ENCODE assay signal across 8 cellular contexts in the genomic region with DNA sequence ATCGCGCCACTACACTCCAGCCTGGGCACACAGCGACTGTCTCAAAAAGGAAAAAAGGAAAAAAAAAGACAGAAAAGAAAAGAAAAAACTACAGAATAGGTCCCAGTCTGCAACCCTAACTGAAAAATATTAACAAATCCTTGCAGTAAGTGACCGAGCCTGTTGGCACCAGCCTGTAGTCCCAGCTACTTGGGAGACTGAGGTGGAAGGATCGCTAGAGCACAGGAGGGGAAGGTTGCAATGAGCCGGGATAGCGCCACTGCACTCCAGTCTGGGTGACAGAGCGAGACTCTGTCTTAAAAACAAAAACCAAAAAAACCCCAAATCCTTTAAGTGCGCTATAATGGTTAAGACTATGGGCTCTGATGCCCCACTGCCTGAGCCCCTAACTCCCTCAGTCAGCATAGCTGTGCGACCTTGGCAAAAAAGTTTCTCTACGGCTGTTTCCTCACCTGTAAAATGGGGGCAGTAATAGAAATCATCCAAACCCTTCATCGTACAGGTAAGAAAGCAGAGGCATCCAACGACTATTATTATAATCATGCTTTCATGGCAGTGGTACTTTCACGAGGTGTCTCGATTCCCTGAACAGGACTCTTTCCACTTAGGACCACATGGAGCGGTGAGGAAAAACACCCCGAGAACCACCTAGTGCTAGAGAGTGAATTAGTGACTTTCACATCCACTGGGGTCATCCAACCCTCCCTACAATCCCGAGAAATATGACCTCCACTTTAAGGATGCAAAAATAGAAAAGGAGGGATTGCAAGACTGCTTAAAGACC. TPM values are rescaled to one million over a fixed set of nuclear protein-coding genes. Genes with fewer than 3 reads are reported as not detected.
DNase-seq lines count a peak whose midpoint lies in the region; ATAC-seq, FAIRE-seq and TF ChIP-seq lines count a peak whose summit lies in the region.

No MANE protein-coding gene starts in this region.

- peak overlapping the region; percentile 93 for H3K27ac Mint-ChIP-seq in activated CD4-positive, alpha-beta T cell treated with anti-CD3 and anti-CD28 coated beads for 36 hours
- H3K27ac Mint-ChIP-seq in effector memory CD8-positive, alpha-beta T cell = peak overlapping the region; percentile 96 to 99

- intact Hi-C loops in activated CD4-positive, alpha-beta T cell treated with anti-CD3 and anti-CD28 coated beads for 36 hours (cut with DNase I, micrococcal nuclease) = loop anchor here (1.0 to 5.0 kb wide), 12 partner anchors 32 to 707 kb away; partner anchors contain the start of genes HYCC1 (in 2 of the 2), KLHL7 (in 2 of the 2) and NUP42 (in 2 of the 2)

- ATAC-seq in activated CD4-positive, alpha-beta T cell treated with anti-CD3 and anti-CD28 coated beads for 36 hours = no peak
- ATAC-seq in effector memory CD8-positive, alpha-beta T cell (replicated peaks) = peak; percentile 3
- ATAC-seq in GM18873 (IDR thresholded peaks at IDR 0.05; ENCODE audit: low FRiP score, unreplicated experiment) = no peak

- no peaks in the 10 kb centered on the region for H3K9me3 Mint-ChIP-seq in activated CD4-positive, alpha-beta T cell treated with anti-CD3 and anti-CD28 coated beads for 36 hours (ENCODE audit: low read depth)
- H3K9me3 Mint-ChIP-seq in effector memory CD8-positive, alpha-beta T cell = no peaks in the 10 kb centered on the region

- H3K9ac ChIP-seq in mucosa of stomach (ENCODE audit: low read length) = peak overlapping the region; percentile 93

- peak overlapping the region; percentile 83 for H3K4me3 ChIP-seq in mucosa of stomach (ENCODE audit: low read length)

- no peaks in the 10 kb centered on the region for H3K36me3 ChIP-seq in mucosa of stomach (ENCODE audit: control insufficient read depth, insufficient read depth, low read length)

- peaks cover 27% of the 10 kb centered on the region for H3K4me1 ChIP-seq in mucosa of stomach (ENCODE audit: control insufficient read depth, insufficient read depth, low read length)

- peaks cover 5% of the 10 kb centered on the region for H3K27me3 ChIP-seq in mucosa of stomach (ENCODE audit: control insufficient read depth, insufficient read depth, low read length)

- DNase-seq in activated CD4-positive, alpha-beta T cell treated with anti-CD3 and anti-CD28 coated beads for 36 hours = peak; percentile 24
- DNase-seq in activated CD4-positive, alpha-beta T cell treated with anti-CD3 and anti-CD28 coated beads, Interleukin-2, amount 50 U/mL, for 4 hours = no peak
- DNase-seq in RPMI8226 = peak; percentile 38
- no peak for DNase-seq in effector memory CD8-positive, alpha-beta T cell
- no peak for DNase-seq in GM12892 (ENCODE audit: insufficient read length)
- DNase-seq in NCI-H345 treated with DMSO at 0.1 percent for 48 hours (lab: John Stamatoyannopoulos, UW; ENCODE audit: unreplicated experiment) = no peak

- CTCF ChIA-PET in activated CD4-positive, alpha-beta T cell treated with anti-CD3 and anti-CD28 coated beads for 36 hours (lab: Charles Lee) = interaction anchor here (0.8 to 2.0 kb wide), 7 partner anchors 12 to 441 kb away, joined by 3 to 6 read pairs (median 4); partner anchors contain the start of gene KLHL7

- H3K4me1 Mint-ChIP-seq in activated CD4-positive, alpha-beta T cell treated with anti-CD3 and anti-CD28 coated beads for 36 hours = peaks cover 35% of the 10 kb centered on the region
- peaks cover 25 to 33% of the 10 kb centered on the region in 2 donors for H3K4me1 Mint-ChIP-seq in effector memory CD8-positive, alpha-beta T cell (ENCODE audit: low read depth in 2 of 2)

- TF ChIP-seq POLR2A in GM12892 (IDR thresholded peaks at IDR 0.05; ENCODE audit: low read depth, low read length) = no peak

- peak overlapping the region; percentile 98 for H3K4me3 Mint-ChIP-seq in activated CD4-positive, alpha-beta T cell treated with anti-CD3 and anti-CD28 coated beads for 36 hours
- peak overlapping the region; percentile 92 to 97 for H3K4me3 Mint-ChIP-seq in effector memory CD8-positive, alpha-beta T cell

- H3K9me3 ChIP-seq in mucosa of stomach (ENCODE audit: control insufficient read depth, low read length) = no peaks in the 10 kb centered on the region

- H3K36me3 Mint-ChIP-seq in activated CD4-positive, alpha-beta T cell treated with anti-CD3 and anti-CD28 coated beads for 36 hours (ENCODE audit: low read depth) = peaks cover 16% of the 10 kb centered on the region
- H3K36me3 Mint-ChIP-seq in effector memory CD8-positive, alpha-beta T cell (ENCODE audit: insufficient read depth) = peaks cover 28% of the 10 kb centered on the region

- no peak for FAIRE-seq in GM12892 (lab: Jason Lieb, UNC)

- POLR2A ChIA-PET in activated CD4-positive, alpha-beta T cell treated with anti-CD3 and anti-CD28 coated beads for 36 hours (lab: Charles Lee) = no interaction called here

- H3K27me3 Mint-ChIP-seq in activated CD4-positive, alpha-beta T cell treated with anti-CD3 and anti-CD28 coated beads for 36 hours = peaks cover 6% of the 10 kb centered on the region
- H3K27me3 Mint-ChIP-seq in effector memory CD8-positive, alpha-beta T cell = peaks cover 20 to 24% of the 10 kb centered on the region in 2 donors

RNA-seq across cellular contexts. Expression of gene TOMM7, which starts 0.8 kb away (rescaled TPM):
- total RNA-seq in activated CD4-positive, alpha-beta T cell treated with anti-CD3 and anti-CD28 coated beads for 36 hours = 100 to 1,000 TPM in 1 of 2 experiments, 10 to 100 TPM in 1; 73.7 to 254 TPM
- 1,193 TPM for polyA plus RNA-seq in GM12892 (2012; ENCODE audit: missing spikeins)

Comparison
In these comparisons a context has a peak if more than half of its experiments do, and no peak if none do; other contexts are left out.
1. DNase-seq: peak in activated CD4-positive, alpha-beta T cell treated with anti-CD3 and anti-CD28 coated beads for 36 hours (single experiment) and RPMI8226 (single experiment); none in activated CD4-positive, alpha-beta T cell treated with anti-CD3 and anti-CD28 coated beads, Interleukin-2, amount 50 U/mL, for 4 hours (0 of 2), effector memory CD8-positive, alpha-beta T cell (0 of 3), GM12892 (single experiment) and NCI-H345 treated with DMSO at 0.1 percent for 48 hours (single experiment).